In genomic region chr12:54390668-54391551, GRCh38 we compare ENCODE assay signal across 8 cellular contexts. TPM values are rescaled to one million over a fixed set of nuclear protein-coding genes. Genes with fewer than 3 reads are reported as not detected.
DNase-seq lines count a peak whose midpoint lies in the region; ATAC-seq, FAIRE-seq and TF ChIP-seq lines count a peak whose summit lies in the region.

No MANE protein-coding gene starts in this region.

- H3K4me1 ChIP-seq in pancreas (no peaks in the 10 kb centered on the region), urinary bladder (ENCODE audit: insufficient read depth) (no peaks in the 10 kb centered on the region)

- CTCF ChIA-PET in BJ (lab: Yijun Ruan, JAX) = interaction anchor here (1.7 to 5.2 kb wide), 4 partner anchors 9 to 49 kb away, joined by 6 to 53 read pairs (median 22); no protein-coding TSS in a partner anchor

- no peaks in the 10 kb centered on the region for H3K27me3 ChIP-seq in BJ (ENCODE audit: control insufficient read depth, insufficient read depth, low read length)
- no peaks in the 10 kb centered on the region for H3K27me3 ChIP-seq in pancreas

- DNase-seq in BJ (ENCODE audit: low read depth) = no peak
- peak; percentile 77 for DNase-seq in NCI-H748 (lab: John Stamatoyannopoulos, UW; ENCODE audit: unreplicated experiment)
- DNase-seq in activated CD8-positive, alpha-beta memory T cell treated with anti-CD3 and anti-CD28 coated beads, Interleukin-2, amount 50 U/mL, for 48 hours = peak; percentile 84
- no peak for DNase-seq in epithelial cell of prostate (ENCODE audit: low read depth, low spot score)
- peak; percentile 27 to 80 (median 54) for DNase-seq in pancreas

- 0 out of 2 replicates have a peak, but pooled peaks have one; percentile 13 for TF ChIP-seq CTCF in BJ (IDR thresholded peaks at IDR 0.05; ENCODE audit: insufficient read depth, low read depth, low read length)
- no peak for TF ChIP-seq CTCF in pancreas (IDR thresholded peaks at IDR 0.05)

- no peaks in the 10 kb centered on the region for H3K9me3 ChIP-seq in pancreas

- ATAC-seq in GM21786 (IDR thresholded peaks at IDR 0.05; ENCODE audit: unreplicated experiment) = peak; percentile 70
- ATAC-seq in pancreas = peak; percentile 60 to 87 (median 73)
- ATAC-seq in GM21360 (IDR thresholded peaks at IDR 0.05; ENCODE audit: unreplicated experiment) = no peak

- WGBS in pancreas, 2 donors = 20 to 26% methylated on average over 36 to 51 of the region's 51 CpGs
- 20% methylated on average over 51 of the region's 51 CpGs for WGBS in urinary bladder

- intact Hi-C loops in pancreas (cut with DNase I) = no loop called here

- H3K4me3 ChIP-seq in BJ (ENCODE audit: low read depth, low read length) (no peak overlapping the region), pancreas (peak overlapping the region in 3 of 4 donors; percentile 3 to 47 (median 32)), urinary bladder (ENCODE audit: low read depth, low read length) (peak overlapping the region; percentile 48)

- H3K36me3 ChIP-seq in BJ (ENCODE audit: control insufficient read depth, insufficient read depth, low read length) = peaks cover 12% of the 10 kb centered on the region
- H3K36me3 ChIP-seq in pancreas = peaks cover 0 to 2% (median 0%) of the 10 kb centered on the region in 3 donors
- H3K36me3 ChIP-seq in urinary bladder (ENCODE audit: insufficient read depth) = no peaks in the 10 kb centered on the region

- FAIRE-seq in pancreas (lab: Jason Lieb, UNC) = no peak

- POLR2A ChIA-PET in BJ (lab: Charles Lee) = no interaction called here

- H3K27ac ChIP-seq in epithelial cell of prostate = peak overlapping the region; percentile 90
- no peak overlapping the region for H3K27ac ChIP-seq in pancreas
- H3K27ac ChIP-seq in urinary bladder (ENCODE audit: low read depth) = peak overlapping the region; percentile 74

RNA-seq across cellular contexts. Expression of gene ZNF385A, which starts 6.4 kb away (rescaled TPM):
- 0.92 and 0.96 TPM in 2 replicates for polyA plus RNA-seq in BJ (2011; rRNA removed)
- 1.1 and 1.2 TPM in 2 replicates for polyA minus RNA-seq in BJ (2011; rRNA and poly(A)+ RNA removed)
- 1 to 10 TPM in 5 of 6 donors, under 1 TPM in 1; 0.59 to 8.2 (median 2.6) TPM for total RNA-seq in pancreas
- 1 to 10 TPM; 2.8 to 3.6 TPM for polyA plus RNA-seq in pancreas
- total RNA-seq in urinary bladder = 5.0 TPM
- 26.3 TPM for polyA plus RNA-seq in urinary bladder

RNA-seq across cellular contexts. Expression of gene GPR84, which starts 26.6 kb away (rescaled TPM):
- polyA plus RNA-seq in BJ (2011; rRNA removed) = not detected in 2 replicates
- polyA minus RNA-seq in BJ (2011; rRNA and poly(A)+ RNA removed) = not detected in 2 replicates
- total RNA-seq in pancreas = under 1 TPM in 4 of 6 donors, not detected in 2; 0.32 to 0.87 (median 0.63) TPM
- polyA plus RNA-seq in pancreas = under 1 TPM; 0.09 to 0.27 TPM
- 0.26 TPM for total RNA-seq in urinary bladder
- polyA plus RNA-seq in urinary bladder = 0.96 TPM

RNA-seq across cellular contexts. Expression of gene ITGA5, which starts 28.2 kb away (rescaled TPM):
- polyA plus RNA-seq in BJ (2011; rRNA removed) = 170 and 375 TPM in 2 replicates
- polyA minus RNA-seq in BJ (2011; rRNA and poly(A)+ RNA removed) = 199 and 236 TPM in 2 replicates
- total RNA-seq in pancreas = 10 to 100 TPM in 4 of 6 donors, 1 to 10 TPM in 2; 9.5 to 27.1 (median 15.1) TPM
- polyA plus RNA-seq in pancreas = 10 to 100 TPM; 19.0 to 32.2 TPM
- total RNA-seq in urinary bladder = 139 TPM
- polyA plus RNA-seq in urinary bladder = 702 TPM

Comparison
In these comparisons a context has a peak if more than half of its experiments do, and no peak if none do; other contexts are left out.
1. DNase-seq: peak in NCI-H748 (single experiment), activated CD8-positive, alpha-beta memory T cell treated with anti-CD3 and anti-CD28 coated beads, Interleukin-2, amount 50 U/mL, for 48 hours (single experiment) and pancreas (6 of 6); none in BJ (single experiment) and epithelial cell of prostate (single experiment).
2. H3K27ac ChIP-seq: peak in epithelial cell of prostate (single experiment) and urinary bladder (single experiment); none in pancreas (0 of 4).